Comparison of ENCODE assay signal across 1 cellular context in the genomic region with DNA sequence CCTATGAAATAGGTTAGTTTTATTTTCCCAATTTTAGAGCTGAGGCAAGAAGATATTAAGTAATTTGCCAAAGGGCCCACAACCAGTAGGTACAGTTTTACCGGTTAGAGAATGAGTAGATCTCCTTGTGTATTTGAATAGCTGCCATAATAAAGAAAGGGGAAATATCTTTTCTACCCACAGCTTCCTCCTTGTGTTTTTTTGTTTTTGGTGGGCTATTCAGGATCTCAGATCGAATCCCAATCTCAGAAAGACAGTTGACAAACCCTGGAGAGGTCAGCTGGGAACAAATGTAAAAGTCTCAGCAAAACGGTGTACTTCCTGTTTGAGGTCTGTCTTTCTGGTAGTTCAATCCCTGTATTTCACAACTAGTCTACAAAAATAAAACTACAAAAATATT.
TF ChIP-seq lines count a peak whose summit lies in the region.

No MANE protein-coding gene starts in this region.

TF ChIP-seq in SK-N-SH treated with all-trans-retinoic acid at 6 μM for 48 hours, 23 proteins besides CTCF, POLR2A, EP300 and RAD21 (continued from another document):
- TF ChIP-seq, protein P1, sequence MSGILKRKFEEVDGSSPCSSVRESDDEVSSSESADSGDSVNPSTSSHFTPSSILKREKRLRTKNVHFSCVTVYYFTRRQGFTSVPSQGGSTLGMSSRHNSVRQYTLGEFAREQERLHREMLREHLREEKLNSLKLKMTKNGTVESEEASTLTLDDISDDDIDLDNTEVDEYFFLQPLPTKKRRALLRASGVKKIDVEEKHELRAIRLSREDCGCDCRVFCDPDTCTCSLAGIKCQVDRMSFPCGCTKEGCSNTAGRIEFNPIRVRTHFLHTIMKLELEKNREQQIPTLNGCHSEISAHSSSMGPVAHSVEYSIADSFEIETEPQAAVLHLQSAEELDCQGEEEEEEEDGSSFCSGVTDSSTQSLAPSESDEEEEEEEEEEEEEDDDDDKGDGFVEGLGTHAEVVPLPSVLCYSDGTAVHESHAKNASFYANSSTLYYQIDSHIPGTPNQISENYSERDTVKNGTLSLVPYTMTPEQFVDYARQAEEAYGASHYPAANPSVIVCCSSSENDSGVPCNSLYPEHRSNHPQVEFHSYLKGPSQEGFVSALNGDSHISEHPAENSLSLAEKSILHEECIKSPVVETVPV (CRISPR knock-in tag; IDR thresholded peaks at IDR 0.05): no peak
- TF ChIP-seq ESRRG (CRISPR knock-in tag; IDR thresholded peaks at IDR 0.05): no peak
- TF ChIP-seq ZNF70 (CRISPR knock-in tag; IDR thresholded peaks at IDR 0.05): no peak
- TF ChIP-seq OSR1 (CRISPR knock-in tag; IDR thresholded peaks at IDR 0.05): no peak
- no peak for TF ChIP-seq GLIS3 (CRISPR knock-in tag; IDR thresholded peaks at IDR 0.05)
- TF ChIP-seq ARNTL (CRISPR knock-in tag; IDR thresholded peaks at IDR 0.05; ENCODE audit: borderline replicate concordance, low read depth): no peak
